Comparison of ENCODE assay signal across 23 cellular contexts in the genomic region with DNA sequence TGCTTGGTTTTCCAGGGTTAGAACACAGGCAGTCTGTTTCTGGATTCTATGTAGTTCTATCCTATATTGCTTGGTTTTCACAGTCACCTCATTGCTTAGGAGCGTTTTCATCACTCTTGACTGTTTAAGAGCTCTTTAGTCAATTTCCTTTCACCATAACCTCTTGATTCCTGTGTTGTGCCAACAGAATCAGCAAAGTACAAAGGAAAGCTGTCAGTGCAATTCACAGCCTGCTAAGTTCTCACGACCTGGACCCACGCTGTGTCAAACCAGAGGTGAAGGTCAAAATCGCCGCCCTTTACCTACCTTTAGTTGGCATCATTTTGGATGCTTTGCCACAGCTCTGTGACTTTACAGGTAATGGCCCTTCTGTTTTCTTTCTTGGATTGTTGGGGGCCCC.
"Had no signal": no experiment of that assay in that cellular context is flagged by ENCODE, and none has a peak within 500 bp of the region (broad histone marks: within the 10 kb centered on the region; RNA-seq: fewer than 3 reads in every experiment).

No MANE protein-coding gene starts in this region.

- H3K9me3 ChIP-seq: SJCRH30 had no signal

- H3K27me3 ChIP-seq: SJCRH30 had no signal

- H3K36me3 ChIP-seq: SJCRH30 had no signal

- H3K4me1 Mint-ChIP-seq: IgD-negative memory B cell had no signal

- H3K27ac ChIP-seq: HL-60, KMS-11, SJCRH30 had no signal

- DNase-seq: Kasumi-1, MM.1S, NCI-H1092 treated with DMSO at 0.1 percent for 48 hours, NCI-H1436, NCI-H187, NCI-H2029, NCI-H2081 treated with DMSO at 0.1 percent for 48 hours, NCI-H226, NCI-H446, NCI-H510A, NCI-H524 treated with DMSO at 0.1 percent for 48 hours, NCI-H69, NCI-H774, PC-3, SHP77 treated with DMSO at 0.1 percent for 48 hours, SJCRH30 had no signal

- ATAC-seq: K562, Panc1, PC-3, Right ventricle myocardium inferior, SK-N-SH treated with all-trans-retinoic acid at 6 μM for 48 hours had no signal

- H3K4me3 Mint-ChIP-seq: IgD-negative memory B cell had no signal

- H3K4me3 ChIP-seq: K562, SJCRH30 had no signal

- H3K27me3 Mint-ChIP-seq: IgD-negative memory B cell had no signal

- H3K9me3 Mint-ChIP-seq: IgD-negative memory B cell had no signal
